ENCODE assay signal across 7 cellular contexts in the genomic region with DNA sequence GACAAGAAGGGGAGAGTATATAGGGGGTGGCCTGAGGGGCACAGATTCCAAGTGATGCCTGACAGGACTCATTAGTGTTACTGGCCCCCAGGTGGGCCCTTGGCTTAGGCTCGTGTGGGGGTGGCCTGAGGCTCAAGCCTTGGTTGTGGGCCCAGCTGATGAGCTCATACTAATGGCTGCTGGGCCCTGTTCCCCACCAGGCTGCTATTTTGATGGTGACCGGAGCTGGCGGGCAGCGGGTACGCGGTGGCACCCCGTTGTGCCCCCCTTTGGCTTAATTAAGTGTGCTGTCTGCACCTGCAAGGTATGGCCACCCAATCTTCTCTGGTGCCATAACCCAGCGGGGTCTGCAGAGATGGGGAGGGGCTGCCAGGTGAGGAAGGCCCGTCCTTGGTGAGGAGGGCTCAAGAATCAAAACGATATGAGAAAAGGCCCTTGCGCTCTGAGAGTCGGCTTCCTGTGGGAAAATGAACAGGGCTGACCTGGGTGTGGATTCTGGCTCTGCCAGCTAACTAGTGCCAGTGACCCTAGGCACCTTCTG. TPM values are rescaled to one million over a fixed set of nuclear protein-coding genes. Genes with fewer than 3 reads are reported as not detected.
"Had no signal": no experiment of that assay in that cellular context is flagged by ENCODE, and none has a peak within 500 bp of the region (broad histone marks: within the 10 kb centered on the region; RNA-seq: fewer than 3 reads in every experiment).

No MANE protein-coding gene starts in this region.

- H3K27ac ChIP-seq: GM23248 had no signal

- ATAC-seq: K562 had no signal

- DNase-seq: GM23248, GOT3, H9, HCEC 1CT, IMR-90, KG1 had no signal

- H3K9me3 Mint-ChIP-seq: H9 had no signal

- H3K4me3 ChIP-seq: GM23248, K562 had no signal

- H3K27ac Mint-ChIP-seq: H9 had no signal

- H2AFZ ChIP-seq: GM23248 had no signal

- H3K4me3 Mint-ChIP-seq: H9 had no signal

- H3K9ac ChIP-seq: GM23248 had no signal

RNA-seq across cellular contexts. Expression of a gene that starts 9.2 kb away (rescaled TPM):
- total RNA-seq: GM23248, IMR-90 had no signal
- polyA plus RNA-seq: GM23248, IMR-90 had no signal
